ENCODE assay signal across 1 cellular context in genomic region chr17:62692721-62693431, GRCh38.
TF ChIP-seq lines count a peak whose summit lies in the region.

No MANE protein-coding gene starts in this region.

TF ChIP-seq in K562, 482 proteins besides CTCF, POLR2A, EP300 and RAD21 (continued from another document and continues in another):
- TF ChIP-seq ZNF407 (IDR thresholded peaks at IDR 0.05; ENCODE audit: low read depth) (no peak), MAZ (CRISPR knock-in tag; conservative IDR thresholded peaks at IDR 0.05 in 1 of 2, IDR thresholded peaks at IDR 0.05 in 1 of 2) (peak; percentile 37 to 64; a peak in 3 of 4 replicates), ESRRA (IDR thresholded peaks at IDR 0.05; ENCODE audit: borderline replicate concordance, low read depth) (no peak), ZNF133 (CRISPR knock-in tag; IDR thresholded peaks at IDR 0.05) (no peak), MYNN (IDR thresholded peaks at IDR 0.05) (peak; percentile 65; the same call in 1 of the 2 replicates), MYNN (CRISPR knock-in tag; IDR thresholded peaks at IDR 0.05) (no peak), ZBTB34 (CRISPR knock-in tag; IDR thresholded peaks at IDR 0.05) (no peak), SMAD4 (CRISPR knock-in tag; conservative IDR thresholded peaks at IDR 0.05) (peak; percentile 71), KDM1A (IDR thresholded peaks at IDR 0.05) (peak in 1 of 2 experiments; percentile 20; a peak in 2 of 4 replicates), GATAD2A (IDR thresholded peaks at IDR 0.05) (no peak), TCF15 (CRISPR knock-in tag; IDR thresholded peaks at IDR 0.05) (no peak), ILF3 (IDR thresholded peaks at IDR 0.05; ENCODE audit: borderline replicate concordance) (no peak), ZFX (CRISPR knock-in tag; IDR thresholded peaks at IDR 0.05) (no peak), MXI1 (IDR thresholded peaks at IDR 0.05; ENCODE audit: low read depth, low read length) (no peak), ELF4 (CRISPR knock-in tag; IDR thresholded peaks at IDR 0.05) (no peak), ZNF134 (CRISPR knock-in tag; conservative IDR thresholded peaks at IDR 0.05) (no peak), HDAC2 (IDR thresholded peaks at IDR 0.05) (0 out of 2 replicates have a peak, but pooled peaks have one; percentile 45), ZNF324 (CRISPR knock-in tag; IDR thresholded peaks at IDR 0.05) (no peak), MGA (IDR thresholded peaks at IDR 0.05) (no peak), GATA2 (CRISPR knock-in tag; IDR thresholded peaks at IDR 0.05) (peak; percentile 70), ZNF551 (CRISPR knock-in tag; IDR thresholded peaks at IDR 0.05) (no peak), ZNF655 (CRISPR knock-in tag; IDR thresholded peaks at IDR 0.05) (no peak), KAT8 (IDR thresholded peaks at IDR 0.05; ENCODE audit: low read depth) (no peak), U2AF2 (optimal IDR thresholded peaks at IDR 0.05; ENCODE audit: low read depth, low read length) (no peak), HDAC1 (IDR thresholded peaks at IDR 0.05) (0 out of 4 replicates have a peak, but pooled peaks of 1 of the 2 experiments have one; percentile 22), NFYB (IDR thresholded peaks at IDR 0.05; ENCODE audit: extremely low read depth, insufficient read length) (no peak), RCOR1 (IDR thresholded peaks at IDR 0.05; ENCODE audit: borderline replicate concordance in 1 of 2, low read depth in 2 of 2, low read length in 2 of 2) (peak in 1 of 2 experiments; percentile 63; a peak in 2 of 4 replicates), SAFB2 (IDR thresholded peaks at IDR 0.05; ENCODE audit: borderline replicate concordance, low read depth, low read length, severe bottlenecking) (no peak), FOSL1 (tag; conservative IDR thresholded peaks at IDR 0.05) (no peak), CEBPB (tag; IDR thresholded peaks at IDR 0.05) (no peak), ZMIZ1 (IDR thresholded peaks at IDR 0.05; ENCODE audit: low read depth in 2 of 2, low read length in 2 of 2) (no peak), ZBED1 (IDR thresholded peaks at IDR 0.05) (no peak), NFRKB (IDR thresholded peaks at IDR 0.05; ENCODE audit: low read depth) (no peak)
